Comparison of ENCODE assay signal across 8 cellular contexts in the genomic region with DNA sequence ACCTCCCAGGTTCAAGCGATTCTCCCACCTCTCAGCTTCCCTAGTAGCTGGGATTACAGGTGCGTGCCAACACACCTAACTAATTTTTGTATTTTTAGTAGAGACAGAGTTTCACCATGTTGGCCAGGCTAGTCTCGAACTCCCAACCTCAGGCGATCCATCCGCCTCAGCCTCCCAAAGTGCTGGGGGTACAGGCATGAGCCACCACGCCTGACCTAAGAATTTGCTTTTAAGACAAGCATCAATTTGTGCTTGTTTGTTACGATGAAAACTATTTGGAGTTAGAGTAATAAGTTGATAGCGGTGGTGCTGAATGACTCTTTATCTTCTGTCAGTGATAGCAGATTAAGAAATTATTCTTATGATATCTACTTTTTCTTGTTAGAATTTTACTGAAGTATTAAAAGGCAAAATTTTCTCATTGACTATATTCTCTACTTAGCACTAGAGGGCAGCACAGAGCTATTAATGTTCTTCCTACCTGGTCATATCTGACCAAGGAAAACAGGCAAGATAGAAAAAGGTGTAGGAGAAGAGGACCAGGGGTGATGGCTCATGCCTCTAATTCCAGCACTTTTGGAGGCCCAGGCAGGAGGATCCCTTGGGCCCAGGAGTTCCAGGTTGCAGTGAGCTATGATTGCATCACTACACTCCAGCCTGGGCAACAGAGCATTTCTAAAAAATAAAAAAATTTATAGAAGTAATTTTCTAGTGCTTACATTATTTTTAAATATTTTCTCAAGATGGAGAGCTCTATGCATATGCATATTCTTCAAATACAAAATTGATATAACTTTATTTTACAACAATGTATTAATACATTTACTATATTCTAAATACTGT. TPM values are rescaled to one million over a fixed set of nuclear protein-coding genes. Genes with fewer than 3 reads are reported as not detected.
DNase-seq lines count a peak whose midpoint lies in the region; ATAC-seq, FAIRE-seq and TF ChIP-seq lines count a peak whose summit lies in the region.

No MANE protein-coding gene starts in this region.

- H3K18ac ChIP-seq in H9 (ENCODE audit: insufficient read length, low read depth, low read length): no peak overlapping the region

- no peak overlapping the region for H2AFZ ChIP-seq in H9 (ENCODE audit: low read length)

- H3K9me3 ChIP-seq in H9 (ENCODE audit: control insufficient read depth, low read depth, low read length): no peaks in the 10 kb centered on the region

- H3K9ac ChIP-seq in H9 (ENCODE audit: extremely low read depth, insufficient read length, low read length): no peak overlapping the region

- no peaks in the 10 kb centered on the region for H3K23me2 ChIP-seq in H9 (ENCODE audit: insufficient read length, low read depth, low read length, poor library complexity, severe bottlenecking)

- H3K4ac ChIP-seq in H9 (ENCODE audit: low read depth, low read length): no peak overlapping the region

- no peak overlapping the region for H2AK5ac ChIP-seq in H9 (ENCODE audit: insufficient read length, low read length)

- H4K20me1 ChIP-seq in H9 (ENCODE audit: control insufficient read depth, insufficient read depth, insufficient read length): no peaks in the 10 kb centered on the region

- WGBS in H9 (ENCODE audit: extremely low coverage, insufficient read length, low lambda C conversion rate): no CpG with 5 or more reads among the region's 8 CpGs

- DNase-seq in GM04503 (ENCODE audit: low read depth) (peak; percentile 3), H9 (no peak), NCI-H2029 treated with DMSO at 0.1 percent for 48 hours (lab: John Stamatoyannopoulos, UW) (peak; percentile 33), frontal cortex (ENCODE audit: low spot score in 2 of 2) (peak in 1 of 2 donors; percentile 11), retinal pigment epithelial cell (ENCODE audit: low read depth) (no peak)
- DNase-seq in activated naive CD8-positive, alpha-beta T cell treated with anti-CD3 and anti-CD28 coated beads, Interleukin-2, amount 50 U/mL, for 24 hours: no peak

- H3K56ac ChIP-seq in H9 (ENCODE audit: insufficient read length, low read depth, low read length): no peak overlapping the region

- H3K79me2 ChIP-seq in H9 (ENCODE audit: insufficient read depth, low read length): no peaks in the 10 kb centered on the region

- H4K91ac ChIP-seq in H9 (ENCODE audit: insufficient read length, low read depth, low read length): no peak overlapping the region

- no peak overlapping the region for H2BK20ac ChIP-seq in H9 (ENCODE audit: low read depth, low read length, poor library complexity, severe bottlenecking)

- H3K4me3 ChIP-seq in retinal pigment epithelial cell (ENCODE audit: low read length): no peak overlapping the region

- no peak overlapping the region for H3K4me2 ChIP-seq in H9 (ENCODE audit: insufficient read depth, insufficient read length, low read length)

- H2BK5ac ChIP-seq in H9 (ENCODE audit: insufficient read length, low read length): no peak overlapping the region

- no peak overlapping the region for H4K8ac ChIP-seq in H9 (replicated peaks; ENCODE audit: insufficient read length, low read depth, low read length)

- H2BK120ac ChIP-seq in H9 (ENCODE audit: low read depth, low read length, poor library complexity, severe bottlenecking): no peak overlapping the region

- no peak overlapping the region for H3K4me3 Mint-ChIP-seq in H9
- no peak overlapping the region for H3K4me3 Mint-ChIP-seq in activated naive CD8-positive, alpha-beta T cell treated with anti-CD3 and anti-CD28 coated beads, Interleukin-2, amount 50 U/mL, for 24 hours

- H3K14ac ChIP-seq in H9 (ENCODE audit: insufficient read depth, low read length): no peak overlapping the region

- no peaks in the 10 kb centered on the region for H3K27me3 ChIP-seq in H9 (ENCODE audit: insufficient read depth, low read length)

- no peak overlapping the region for H3K23ac ChIP-seq in H9 (ENCODE audit: insufficient read length, low read depth, low read length)

- no peak for ATAC-seq in activated naive CD8-positive, alpha-beta T cell treated with anti-CD3 and anti-CD28 coated beads, Interleukin-2, amount 50 U/mL, for 24 hours
- no peak for ATAC-seq in GM18511 (IDR thresholded peaks at IDR 0.05; ENCODE audit: unreplicated experiment)

- H2BK12ac ChIP-seq in H9 (ENCODE audit: insufficient read length, low read depth, low read length): no peak overlapping the region

- H3K36me3 Mint-ChIP-seq in H9 (ENCODE audit: insufficient read depth in 1 of 3, low read depth in 3 of 3): no peaks in the 10 kb centered on the region; a peak in 2 of 7 replicates
- H3K36me3 Mint-ChIP-seq in activated naive CD8-positive, alpha-beta T cell treated with anti-CD3 and anti-CD28 coated beads, Interleukin-2, amount 50 U/mL, for 24 hours (ENCODE audit: low read depth): peaks cover 3% of the 10 kb centered on the region

- peak; percentile 76 for TF ChIP-seq CTCF in H9 (conservative IDR thresholded peaks at IDR 0.05)
- peak; percentile 59 for TF ChIP-seq CTCF in retinal pigment epithelial cell (conservative IDR thresholded peaks at IDR 0.05; ENCODE audit: low read depth, low read length)

- H3K27me3 Mint-ChIP-seq in H9 (ENCODE audit: low read depth): no peaks in the 10 kb centered on the region
- H3K27me3 Mint-ChIP-seq in activated naive CD8-positive, alpha-beta T cell treated with anti-CD3 and anti-CD28 coated beads, Interleukin-2, amount 50 U/mL, for 24 hours: no peaks in the 10 kb centered on the region

- no peaks in the 10 kb centered on the region for H3K4me1 ChIP-seq in H9 (ENCODE audit: insufficient read depth, low read length)

- peak; percentile 81 for FAIRE-seq in TTC549 (lab: Jason Lieb, UNC)
- FAIRE-seq in frontal cortex (lab: Jason Lieb, UNC): peak; percentile 77

- no peak overlapping the region for H4K5ac ChIP-seq in H9 (ENCODE audit: insufficient read length, low read depth, low read length)

- no peak overlapping the region for H3K27ac ChIP-seq in H9 (ENCODE audit: insufficient read length, low read depth, low read length)

- H3T11ph ChIP-seq in H9 (ENCODE audit: low read length): no peak overlapping the region

- no peaks in the 10 kb centered on the region for H3K4me1 Mint-ChIP-seq in H9
- H3K4me1 Mint-ChIP-seq in activated naive CD8-positive, alpha-beta T cell treated with anti-CD3 and anti-CD28 coated beads, Interleukin-2, amount 50 U/mL, for 24 hours: no peaks in the 10 kb centered on the region

- H3K79me1 ChIP-seq in H9 (ENCODE audit: insufficient read depth, low read depth, low read length, poor library complexity, severe bottlenecking): no peaks in the 10 kb centered on the region

- no peak overlapping the region for H2BK15ac ChIP-seq in H9 (ENCODE audit: low read depth, low read length)

- no peak overlapping the region for H3K27ac Mint-ChIP-seq in H9
- H3K27ac Mint-ChIP-seq in activated naive CD8-positive, alpha-beta T cell treated with anti-CD3 and anti-CD28 coated beads, Interleukin-2, amount 50 U/mL, for 24 hours: no peak overlapping the region

- no peaks in the 10 kb centered on the region for H3K9me3 Mint-ChIP-seq in H9
- H3K9me3 Mint-ChIP-seq in activated naive CD8-positive, alpha-beta T cell treated with anti-CD3 and anti-CD28 coated beads, Interleukin-2, amount 50 U/mL, for 24 hours: no peaks in the 10 kb centered on the region

RNA-seq across cellular contexts. Expression of a gene that starts 24.5 kb away (rescaled TPM):
- total RNA-seq in H9 (2021): 14.8 and 16.5 TPM in 2 replicates
- total RNA-seq in frontal cortex: 26.1 TPM

RNA-seq across cellular contexts. Expression of a gene that starts 24.6 kb away (rescaled TPM):
- total RNA-seq in H9 (2021): 75.5 and 76.1 TPM in 2 replicates
- total RNA-seq in frontal cortex: 53.8 TPM

Comparison
In these comparisons a context has a peak if more than half of its experiments do, and no peak if none do; other contexts are left out.
1. DNase-seq: peak in GM04503 (single experiment) and NCI-H2029 treated with DMSO at 0.1 percent for 48 hours (single experiment); none in H9 (single experiment), retinal pigment epithelial cell (single experiment) and activated naive CD8-positive, alpha-beta T cell treated with anti-CD3 and anti-CD28 coated beads, Interleukin-2, amount 50 U/mL, for 24 hours (single experiment).